In the genomic region with DNA sequence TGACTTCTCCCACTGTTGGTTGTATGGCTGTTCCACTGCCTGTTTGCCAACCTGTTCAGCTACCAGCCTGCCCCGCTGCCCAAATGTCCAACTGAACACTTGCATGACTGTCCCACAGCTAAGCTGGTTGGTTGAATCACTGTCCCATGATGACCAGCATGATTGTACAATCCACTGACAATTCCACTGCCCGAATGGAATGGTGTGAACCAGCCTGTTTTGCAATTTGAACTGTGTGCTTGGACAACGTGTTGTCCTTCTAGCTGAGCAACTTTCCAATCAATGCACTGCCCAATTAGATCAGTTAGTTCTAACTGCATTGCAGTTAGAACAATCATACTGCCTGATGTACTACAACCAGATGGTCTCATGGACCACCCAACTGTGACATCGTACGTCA, we compare ENCODE assay signal across 23 cellular contexts. TPM values are rescaled to one million over a fixed set of nuclear protein-coding genes. Genes with fewer than 3 reads are reported as not detected.
A peak's percentile ranks its signal among the peaks of the same experiment; 100 is the strongest.
DNase-seq lines count a peak whose midpoint lies in the region; ATAC-seq, FAIRE-seq and TF ChIP-seq lines count a peak whose summit lies in the region.
"Had no signal": no experiment of that assay in that cellular context is flagged by ENCODE, and none has a peak within 500 bp of the region (broad histone marks: within the 10 kb centered on the region; RNA-seq: fewer than 3 reads in every experiment).

No MANE protein-coding gene starts in this region.

- TF ChIP-seq EP300 in HepG2 (IDR thresholded peaks at IDR 0.05; ENCODE audit: low read depth in 2 of 2, low read length in 2 of 2) (no peak), HepG2 (CRISPR knock-in tag; IDR thresholded peaks at IDR 0.05; ENCODE audit: borderline replicate concordance) (no peak)

- no peak overlapping the region for H2BK120ac ChIP-seq in trophoblast cell (ENCODE audit: insufficient read depth, low read length, poor library complexity)

- no peak overlapping the region for H3K27ac ChIP-seq in HepG2 (ENCODE audit: extremely low read length, insufficient read depth, low read length)
- no peak overlapping the region for H3K27ac ChIP-seq in trophoblast cell (ENCODE audit: low read depth, low read length)
- H3K27ac ChIP-seq: BLaER1 had no signal

- no peak overlapping the region for H2BK12ac ChIP-seq in trophoblast cell (ENCODE audit: low read length)

- no peak overlapping the region for H4K8ac ChIP-seq in trophoblast cell (ENCODE audit: low read depth, low read length)

- in situ Hi-C loops in HepG2 (cut with HindIII; ENCODE audit: extremely low pct_ligation_motif_present, low pct_unique_long_range_greater_than_20kb) = no loop called here

- POLR2A ChIA-PET in HepG2 (lab: Yijun Ruan, JAX) = interaction anchor here (0.6 kb wide), 1 partner anchor 15 kb away, joined by 3 read pairs; no protein-coding TSS in a partner anchor

- DNase-seq in T-helper 17 cell (no peak), endothelial cell (ENCODE audit: low spot score) (no peak), HepG2 (ENCODE audit: low spot score) (no peak), trophoblast cell (peak; percentile 54 to 83), NCI-H2227 treated with DMSO at 0.1 percent for 48 hours (lab: John Stamatoyannopoulos, UW) (no peak), NOMO-1 treated with dmso at 0.1 percent for 144 hours (lab: John Stamatoyannopoulos, UW; ENCODE audit: unreplicated experiment) (no peak), NCI-H1105 treated with DMSO at 0.1 percent for 48 hours (lab: John Stamatoyannopoulos, UW) (no peak)
- DNase-seq: 8988T; CD4-positive, alpha-beta memory T cell; DMS153; DMS79 treated with DMSO at 0.1 percent for 48 hours; GF-D8; HFFc6 had no signal

- no TSS peak for BruUV-seq in HepG2 (replicated peaks; lab: Mats Ljungman, UMichigan)

- intact Hi-C loops in HepG2 (cut with micrococcal nuclease; ENCODE audit: unreplicated experiment) = no loop called here

- H3K9me3 ChIP-seq in T-helper 17 cell (ENCODE audit: control insufficient read depth, low read length, poor library complexity, severe bottlenecking) (no peaks in the 10 kb centered on the region), HepG2 (ENCODE audit: low read length) (peaks cover 4% of the 10 kb centered on the region; the same call in 1 of the 2 replicates), trophoblast cell (ENCODE audit: insufficient read depth, low read depth, low read length) (peaks cover 6% of the 10 kb centered on the region)

- TF ChIP-seq POLR2A in HepG2 (IDR thresholded peaks at IDR 0.05; ENCODE audit: insufficient read depth in 1 of 2, low read depth in 2 of 2, low read length in 2 of 2) = no peak

- H3K9me3 Mint-ChIP-seq in endothelial cell (ENCODE audit: unreplicated experiment) = no peaks in the 10 kb centered on the region
- H3K9me3 Mint-ChIP-seq: CD4-positive, alpha-beta memory T cell had no signal

- no peak overlapping the region for H2BK5ac ChIP-seq in trophoblast cell (ENCODE audit: low read depth, low read length, poor library complexity)

- H3K27me3 ChIP-seq in HepG2 (ENCODE audit: control insufficient read depth in 1 of 2, insufficient read depth in 2 of 2, low read length in 2 of 2) (no peaks in the 10 kb centered on the region), trophoblast cell (ENCODE audit: insufficient read depth, low read length) (no peaks in the 10 kb centered on the region)
- H3K27me3 ChIP-seq: BLaER1 had no signal

- H3K4me3 ChIP-seq in HepG2 (replicated peaks in 1 of 3; ENCODE audit: insufficient read depth in 1 of 3, low read depth in 2 of 3, low read length in 3 of 3) (no peak overlapping the region), trophoblast cell (ENCODE audit: low read depth, low read length) (peak overlapping the region; percentile 45)
- H3K4me3 ChIP-seq: BLaER1, GM23338 had no signal

- H3K14ac ChIP-seq in trophoblast cell (ENCODE audit: low read length) = no peak overlapping the region

- H2AK5ac ChIP-seq in trophoblast cell (ENCODE audit: low read length) = no peak overlapping the region

- H3K4me1 Mint-ChIP-seq in T-helper 17 cell (peaks cover 2% of the 10 kb centered on the region), endothelial cell (ENCODE audit: unreplicated experiment) (no peaks in the 10 kb centered on the region)
- H3K4me1 Mint-ChIP-seq: CD14-positive monocyte, GM23338 had no signal

- no peaks in the 10 kb centered on the region for H3K27me3 Mint-ChIP-seq in T-helper 17 cell
- H3K27me3 Mint-ChIP-seq in endothelial cell (ENCODE audit: unreplicated experiment) = peaks cover 6% of the 10 kb centered on the region
- H3K27me3 Mint-ChIP-seq: CD4-positive, alpha-beta memory T cell had no signal

- H2AFZ ChIP-seq in HepG2 (ENCODE audit: low read length) (no peak overlapping the region), trophoblast cell (ENCODE audit: insufficient read depth, low read length, poor library complexity) (no peak overlapping the region)
- H2AFZ ChIP-seq: GM23338 had no signal

- H3K79me1 ChIP-seq in trophoblast cell (ENCODE audit: low read length) = no peaks in the 10 kb centered on the region

- H3K79me2 ChIP-seq in HepG2 (ENCODE audit: insufficient read depth, low read length) = no peaks in the 10 kb centered on the region
- no peaks in the 10 kb centered on the region for H3K79me2 ChIP-seq in trophoblast cell (ENCODE audit: control insufficient read depth, insufficient read depth, low read length, poor library complexity)

- H4K91ac ChIP-seq in trophoblast cell (ENCODE audit: low read depth, low read length) = no peak overlapping the region

- no peak overlapping the region for H3K4me3 Mint-ChIP-seq in T-helper 17 cell
- H3K4me3 Mint-ChIP-seq in endothelial cell (ENCODE audit: unreplicated experiment) = peak overlapping the region; percentile 61
- H3K4me3 Mint-ChIP-seq: CD14-positive monocyte; CD4-positive, alpha-beta memory T cell; GM23338; HFFc6; IgD-negative memory B cell had no signal

- no peak overlapping the region for H3K4ac ChIP-seq in trophoblast cell (ENCODE audit: low read depth, low read length)

- H3K9ac ChIP-seq in HepG2 (ENCODE audit: insufficient read depth, low read depth, low read length) = no peak overlapping the region
- peak overlapping the region; percentile 25 for H3K9ac ChIP-seq in trophoblast cell (ENCODE audit: low read length)
- H3K9ac ChIP-seq: BLaER1 had no signal

- no peak for TF ChIP-seq CTCF in endothelial cell (IDR thresholded peaks at IDR 0.05; ENCODE audit: unreplicated experiment)
- TF ChIP-seq CTCF in HepG2 (CRISPR knock-in tag; IDR thresholded peaks at IDR 0.05) = no peak

- no peak overlapping the region for H4K12ac ChIP-seq in trophoblast cell (ENCODE audit: low read depth, low read length)

- peaks cover 3% of the 10 kb centered on the region for H3K36me3 Mint-ChIP-seq in T-helper 17 cell (ENCODE audit: low read depth)
- peaks cover 49% of the 10 kb centered on the region for H3K36me3 Mint-ChIP-seq in endothelial cell (ENCODE audit: low read depth, unreplicated experiment)
- H3K36me3 Mint-ChIP-seq: CD14-positive monocyte, IgD-negative memory B cell had no signal

- no peak for TF ChIP-seq RAD21 in HepG2 (CRISPR knock-in tag; IDR thresholded peaks at IDR 0.05)

- ATAC-seq in T-helper 17 cell (no peak), HepG2 (peak; percentile 54; the same call in 2 of the 3 replicates), HG02970 (IDR thresholded peaks at IDR 0.05; ENCODE audit: low FRiP score, unreplicated experiment) (no peak)
- ATAC-seq: GM23338, HCT116 had no signal

- CTCF ChIA-PET in HepG2 (lab: Yijun Ruan, JAX; ENCODE audit: low intra/inter-chr PET ratio, low total read pairs) = no interaction called here

- no peaks in the 10 kb centered on the region for H4K20me1 ChIP-seq in HepG2 (ENCODE audit: insufficient read depth, low read length)

- H3K18ac ChIP-seq in trophoblast cell (ENCODE audit: low read length) = no peak overlapping the region

- peak overlapping the region; percentile 50 for H3K23ac ChIP-seq in trophoblast cell (ENCODE audit: low read length)

- peak overlapping the region; percentile 21 for H3K27ac Mint-ChIP-seq in T-helper 17 cell
- peak overlapping the region; percentile 12 for H3K27ac Mint-ChIP-seq in endothelial cell (ENCODE audit: unreplicated experiment)
- H3K27ac Mint-ChIP-seq: GM23338, HFFc6 had no signal

- H3K36me3 ChIP-seq in HepG2 (replicated peaks in 1 of 2; ENCODE audit: control insufficient read depth in 1 of 2, insufficient read depth in 2 of 2, low read length in 2 of 2) (no peaks in the 10 kb centered on the region), trophoblast cell (ENCODE audit: control insufficient read depth in 1 of 2, insufficient read depth in 2 of 2, low read length in 2 of 2) (peaks cover 10 to 11% of the 10 kb centered on the region in 2 experiments)

- no peak overlapping the region for H3K4me2 ChIP-seq in HepG2 (ENCODE audit: low read depth, low read length)
- H3K4me2 ChIP-seq in trophoblast cell (ENCODE audit: low read length) = no peak overlapping the region
- H3K4me2 ChIP-seq: BLaER1, GM23338 had no signal

- H3K4me1 ChIP-seq in HepG2 (ENCODE audit: insufficient read depth, low read length) (no peaks in the 10 kb centered on the region), trophoblast cell (ENCODE audit: control insufficient read depth in 1 of 2, insufficient read depth in 2 of 2, low read length in 2 of 2) (no peaks in the 10 kb centered on the region)

- FAIRE-seq in HepG2 (lab: Jason Lieb, UNC) = no peak
- FAIRE-seq: H54 had no signal

- 57% methylated on average over 5 of the region's 5 CpGs for WGBS in HepG2 (ENCODE audit: low lambda C conversion rate)
- WGBS in trophoblast cell (ENCODE audit: extremely low coverage, insufficient coverage, insufficient read length) = no CpG with 5 or more reads among the region's 5 CpGs

RNA-seq across cellular contexts. Expression of a gene that starts 8.7 kb away (rescaled TPM):
- total RNA-seq in T-helper 17 cell = 10 to 100 TPM; 24.0 to 33.1 TPM
- total RNA-seq in endothelial cell (ENCODE audit: unreplicated experiment) = 58.7 TPM
- 0.49 TPM in 1 of 2 replicates, not detected in the other for total RNA-seq in HepG2 (2016; rRNA removed; fragmentation: Illumina TruSeq; extraction: Trizol)
- total RNA-seq in HepG2 (2016; cell fraction: cytosol; rRNA removed; fragmentation: Illumina TruSeq; extraction: Trizol; ENCODE audit: low read depth) = not detected in 2 replicates
- total RNA-seq in HepG2 (2016; cell fraction: insoluble cytoplasmic fraction; rRNA removed; fragmentation: Illumina TruSeq; extraction: Trizol) = 0.24 TPM in 1 of 2 replicates, not detected in the other
- total RNA-seq in HepG2 (2016; cell fraction: membrane; rRNA removed; fragmentation: Illumina TruSeq; extraction: Trizol) = not detected in 2 replicates
- 1.2 TPM in 1 of 2 replicates, not detected in the other for total RNA-seq in HepG2 (2016; cell fraction: nucleus; rRNA removed; fragmentation: Illumina TruSeq; extraction: Trizol)
- polyA plus RNA-seq in HepG2 (2011; rRNA removed) = 1.7 and 3.0 TPM in 2 replicates
- polyA plus RNA-seq in HepG2 (2011; cell fraction: cytosol; rRNA removed) = 0.46 and 0.68 TPM in 2 replicates
- polyA plus RNA-seq in HepG2 (2011; cell fraction: nucleus; rRNA removed) = 33.0 and 37.3 TPM in 2 replicates
- polyA plus RNA-seq in HepG2 (2012) = 2.1 and 3.0 TPM in 2 replicates
- not detected in 2 replicates for polyA plus RNA-seq in HepG2 (2016; cell fraction: cytosol; fragmentation: Illumina TruSeq; extraction: Trizol; ENCODE audit: low read depth)
- polyA plus RNA-seq in HepG2 (2016; cell fraction: insoluble cytoplasmic fraction; fragmentation: Illumina TruSeq; extraction: Trizol; ENCODE audit: low read depth) = not detected in 2 replicates
- not detected in 2 replicates for polyA plus RNA-seq in HepG2 (2016; cell fraction: membrane; fragmentation: Illumina TruSeq; extraction: Trizol; ENCODE audit: low read depth)
- polyA plus RNA-seq in HepG2 (2016; cell fraction: nucleus; fragmentation: Illumina TruSeq; extraction: Trizol; ENCODE audit: insufficient read depth, low read depth) = 0.67 and 1.2 TPM in 2 replicates
- polyA minus RNA-seq in HepG2 (2011; rRNA and poly(A)+ RNA removed; ENCODE audit: low replicate concordance) = 1.9 and 2.8 TPM in 2 replicates
- 0.79 TPM in 1 of 2 replicates, not detected in the other for polyA minus RNA-seq in HepG2 (2011; cell fraction: cytosol; rRNA and poly(A)+ RNA removed)
- polyA minus RNA-seq in HepG2 (2011; cell fraction: nucleus; rRNA and poly(A)+ RNA removed) = 7.1 and 8.1 TPM in 2 replicates
- polyA plus RNA-seq in trophoblast cell (2013) = 9.6 and 10.9 TPM in 2 replicates
- total RNA-seq: HT-29 had no signal
- polyA plus RNA-seq: CD14-positive monocyte, IgD-negative memory B cell had no signal

RNA-seq across cellular contexts. Expression of a gene that starts 24.6 kb away (rescaled TPM):
- total RNA-seq in T-helper 17 cell = 100 to 1,000 TPM; 270 to 305 TPM
- 3.2 TPM for total RNA-seq in endothelial cell (ENCODE audit: unreplicated experiment)
- 0.09 and 0.13 TPM in 2 replicates for total RNA-seq in HepG2 (2016; rRNA removed; fragmentation: Illumina TruSeq; extraction: Trizol)
- total RNA-seq in HepG2 (2016; cell fraction: cytosol; rRNA removed; fragmentation: Illumina TruSeq; extraction: Trizol; ENCODE audit: low read depth) = 0.20 and 0.26 TPM in 2 replicates
- total RNA-seq in HepG2 (2016; cell fraction: insoluble cytoplasmic fraction; rRNA removed; fragmentation: Illumina TruSeq; extraction: Trizol) = 0.11 and 0.16 TPM in 2 replicates
- total RNA-seq in HepG2 (2016; cell fraction: membrane; rRNA removed; fragmentation: Illumina TruSeq; extraction: Trizol) = 0.21 and 0.80 TPM in 2 replicates
- total RNA-seq in HepG2 (2016; cell fraction: nucleus; rRNA removed; fragmentation: Illumina TruSeq; extraction: Trizol) = not detected in 2 replicates
- 0.13 and 0.34 TPM in 2 replicates for polyA plus RNA-seq in HepG2 (2011; rRNA removed)
- polyA plus RNA-seq in HepG2 (2011; cell fraction: cytosol; rRNA removed) = 0.13 and 0.30 TPM in 2 replicates
- polyA plus RNA-seq in HepG2 (2011; cell fraction: nucleus; rRNA removed) = 0.40 and 0.64 TPM in 2 replicates
- 0.42 and 1.5 TPM in 2 replicates for polyA plus RNA-seq in HepG2 (2012)
- polyA plus RNA-seq in HepG2 (2016; cell fraction: cytosol; fragmentation: Illumina TruSeq; extraction: Trizol; ENCODE audit: low read depth) = 0.25 and 0.37 TPM in 2 replicates
- 0.16 TPM in 1 of 2 replicates, not detected in the other for polyA plus RNA-seq in HepG2 (2016; cell fraction: insoluble cytoplasmic fraction; fragmentation: Illumina TruSeq; extraction: Trizol; ENCODE audit: low read depth)
- polyA plus RNA-seq in HepG2 (2016; cell fraction: membrane; fragmentation: Illumina TruSeq; extraction: Trizol; ENCODE audit: low read depth) = 0.32 and 0.36 TPM in 2 replicates
- 0.17 and 0.21 TPM in 2 replicates for polyA plus RNA-seq in HepG2 (2016; cell fraction: nucleus; fragmentation: Illumina TruSeq; extraction: Trizol; ENCODE audit: insufficient read depth, low read depth)
- 0.42 and 0.63 TPM in 2 replicates for polyA minus RNA-seq in HepG2 (2011; rRNA and poly(A)+ RNA removed; ENCODE audit: low replicate concordance)
- not detected in 2 replicates for polyA minus RNA-seq in HepG2 (2011; cell fraction: cytosol; rRNA and poly(A)+ RNA removed)
- not detected in 2 replicates for polyA minus RNA-seq in HepG2 (2011; cell fraction: nucleus; rRNA and poly(A)+ RNA removed)
- polyA plus RNA-seq in trophoblast cell (2013) = 0.35 and 0.37 TPM in 2 replicates
- total RNA-seq: HT-29 had no signal

RNA-seq across cellular contexts. Expression of a gene that starts 28.6 kb away (rescaled TPM):
- total RNA-seq in T-helper 17 cell (not detected), endothelial cell (ENCODE audit: unreplicated experiment) (not detected), HepG2 (2016; rRNA removed; fragmentation: Illumina TruSeq; extraction: Trizol) (not detected in 2 replicates)
- not detected in 2 replicates for total RNA-seq in HepG2 (2016; cell fraction: cytosol; rRNA removed; fragmentation: Illumina TruSeq; extraction: Trizol; ENCODE audit: low read depth)
- not detected in 2 replicates for total RNA-seq in HepG2 (2016; cell fraction: insoluble cytoplasmic fraction; rRNA removed; fragmentation: Illumina TruSeq; extraction: Trizol)
- total RNA-seq in HepG2 (2016; cell fraction: membrane; rRNA removed; fragmentation: Illumina TruSeq; extraction: Trizol) = not detected in 2 replicates
- not detected in 2 replicates for total RNA-seq in HepG2 (2016; cell fraction: nucleus; rRNA removed; fragmentation: Illumina TruSeq; extraction: Trizol)
- polyA plus RNA-seq in HepG2 (2011; rRNA removed) = not detected in 2 replicates
- polyA plus RNA-seq in HepG2 (2011; cell fraction: cytosol; rRNA removed) = not detected in 2 replicates
- polyA plus RNA-seq in HepG2 (2011; cell fraction: nucleus; rRNA removed) = not detected in 2 replicates
- polyA plus RNA-seq in HepG2 (2012) = not detected in 2 replicates
- polyA plus RNA-seq in HepG2 (2016; cell fraction: cytosol; fragmentation: Illumina TruSeq; extraction: Trizol; ENCODE audit: low read depth) = not detected in 2 replicates
- polyA plus RNA-seq in HepG2 (2016; cell fraction: insoluble cytoplasmic fraction; fragmentation: Illumina TruSeq; extraction: Trizol; ENCODE audit: low read depth) = not detected in 2 replicates
- polyA plus RNA-seq in HepG2 (2016; cell fraction: membrane; fragmentation: Illumina TruSeq; extraction: Trizol; ENCODE audit: low read depth) = not detected in 2 replicates
- not detected in 2 replicates for polyA plus RNA-seq in HepG2 (2016; cell fraction: nucleus; fragmentation: Illumina TruSeq; extraction: Trizol; ENCODE audit: insufficient read depth, low read depth)
- not detected in 2 replicates for polyA minus RNA-seq in HepG2 (2011; rRNA and poly(A)+ RNA removed; ENCODE audit: low replicate concordance)
- polyA minus RNA-seq in HepG2 (2011; cell fraction: cytosol; rRNA and poly(A)+ RNA removed) = not detected in 2 replicates
- not detected in 2 replicates for polyA minus RNA-seq in HepG2 (2011; cell fraction: nucleus; rRNA and poly(A)+ RNA removed)
- polyA plus RNA-seq in trophoblast cell (2013) = not detected in 2 replicates
- total RNA-seq: A673; CD4-positive, alpha-beta memory T cell; GM23338; HFFc6; HT-29 had no signal
- polyA plus RNA-seq: AG04450; CD14-positive monocyte; CD4-positive, alpha-beta memory T cell; GM23338; IgD-negative memory B cell had no signal

Comparison
In these comparisons a context has a peak if more than half of its experiments do, and no peak if none do; other contexts are left out.
1. DNase-seq: peak in trophoblast cell (2 of 2); none in T-helper 17 cell (0 of 3), endothelial cell (single experiment), HepG2 (single experiment), NCI-H2227 treated with DMSO at 0.1 percent for 48 hours (single experiment), NOMO-1 treated with dmso at 0.1 percent for 144 hours (single experiment) and NCI-H1105 treated with DMSO at 0.1 percent for 48 hours (single experiment).
2. RNA of a gene that starts 8.7 kb away (total RNA-seq): 58.7 TPM in endothelial cell (single experiment) and 24.0 to 33.1 TPM in T-helper 17 cell; 0.24 to 1.2 TPM in HepG2; every median in the first group is over 10 times any median in the second.
3. RNA of a gene that starts 24.6 kb away (total RNA-seq): 270 to 305 TPM in T-helper 17 cell; 3.2 TPM in endothelial cell (single experiment) and 0.09 to 0.80 TPM in HepG2; every median in the first group is over 10 times any median in the second.